8 cellular contexts compared by ENCODE assay signal in genomic region chr4:185573651-185574199, GRCh38. TPM values are rescaled to one million over a fixed set of nuclear protein-coding genes. Genes with fewer than 3 reads are reported as not detected.
DNase-seq lines count a peak whose midpoint lies in the region; ATAC-seq and TF ChIP-seq lines count a peak whose summit lies in the region.

No MANE protein-coding gene starts in this region.

- H3K4me3 ChIP-seq in PC-9, result peak overlapping the region; percentile 34; the same call in 1 of the 2 replicates
- no peak overlapping the region for H3K4me3 ChIP-seq in fibroblast of lung (replicated peaks in 1 of 4; ENCODE audit: control extremely low read depth in 1 of 4, insufficient read depth in 1 of 4, low read depth in 3 of 4, low read length in 4 of 4)
- peak overlapping the region; percentile 17 for H3K4me3 ChIP-seq in parathyroid adenoma (ENCODE audit: low read depth, low read length)
- no peak overlapping the region for H3K4me3 ChIP-seq in colonic mucosa

- H3K9me3 ChIP-seq in PC-9 (ENCODE audit: insufficient read depth, low read depth), result no peaks in the 10 kb centered on the region
- H3K9me3 ChIP-seq in fibroblast of lung (ENCODE audit: control insufficient read depth, insufficient read depth, low read depth, low read length), result no peaks in the 10 kb centered on the region
- no peaks in the 10 kb centered on the region for H3K9me3 ChIP-seq in parathyroid adenoma (ENCODE audit: control insufficient read depth, low read length)
- H3K9me3 ChIP-seq in colonic mucosa, result no peaks in the 10 kb centered on the region

- no peaks in the 10 kb centered on the region for H3K9me2 ChIP-seq in PC-9 (ENCODE audit: insufficient read depth)

- H3K4me1 ChIP-seq in PC-9 (replicated peaks; ENCODE audit: insufficient read depth), result peaks cover 19% of the 10 kb centered on the region
- H3K4me1 ChIP-seq in fibroblast of lung (ENCODE audit: control insufficient read depth, extremely low read depth, insufficient read depth, low read length), result peaks cover 5% of the 10 kb centered on the region
- peaks cover 4% of the 10 kb centered on the region for H3K4me1 ChIP-seq in parathyroid adenoma
- no peaks in the 10 kb centered on the region for H3K4me1 ChIP-seq in colonic mucosa

- H3K9ac ChIP-seq in fibroblast of lung (ENCODE audit: insufficient read depth, low read length), result no peak overlapping the region
- H3K9ac ChIP-seq in parathyroid adenoma, result no peak overlapping the region
- H3K9ac ChIP-seq in colonic mucosa (ENCODE audit: low read depth in 2 of 2, low read length in 2 of 2), result no peak overlapping the region

- peak overlapping the region; percentile 52 for H3K27ac ChIP-seq in PC-9
- peak overlapping the region; percentile 66 for H3K27ac ChIP-seq in fibroblast of lung (ENCODE audit: insufficient read depth, low read length)
- H3K27ac ChIP-seq in parathyroid adenoma, result no peak overlapping the region
- H3K27ac ChIP-seq in colonic mucosa, result no peak overlapping the region

- H3F3A ChIP-seq in PC-9 (ENCODE audit: insufficient read depth, low read depth), result no peaks in the 10 kb centered on the region

- POLR2A ChIA-PET in PC-9 (lab: Charles Lee; ENCODE audit: unreplicated experiment), result interaction anchor here (0.5 to 0.8 kb wide), 4 partner anchors 39 to 361 kb away, joined by 3 to 12 read pairs (median 6); no protein-coding TSS in a partner anchor

- intact Hi-C loops in PC-9 (cut with micrococcal nuclease; ENCODE audit: unreplicated experiment) (loop anchor here (1.0 kb wide), 1 partner anchor 41 kb away; no protein-coding TSS in a partner anchor), colonic mucosa (cut with DNase I) (no loop called here)

- CTCF ChIA-PET in PC-9 (lab: Charles Lee), result interaction anchor here (0.6 kb wide), 1 partner anchor 304 kb away, joined by 3 read pairs; no protein-coding TSS in a partner anchor

- DNase-seq in GM04504 (ENCODE audit: low read depth) (peak; percentile 53), PC-9 (peak; percentile 77 to 84), fibroblast of lung (ENCODE audit: low read depth in 2 of 2) (peak; percentile 66 to 85), GM19238 (ENCODE audit: insufficient read length, low spot score) (no peak), colonic mucosa (no peak)
- DNase-seq in stimulated activated naive CD8-positive, alpha-beta T cell treated with anti-CD3 and anti-CD28 coated beads, Interleukin-15, Interleukin-2, amounts not matched to agents 100 U/mL and 50 U/mL, for 24 hours, result no peak

- no peaks in the 10 kb centered on the region for H3K27me3 ChIP-seq in PC-9 (ENCODE audit: insufficient read depth, low read depth)
- H3K27me3 ChIP-seq in fibroblast of lung (ENCODE audit: control insufficient read depth, insufficient read depth, low read length), result no peaks in the 10 kb centered on the region
- no peaks in the 10 kb centered on the region for H3K27me3 ChIP-seq in parathyroid adenoma (ENCODE audit: control insufficient read depth, insufficient read depth, low read length)
- H3K27me3 ChIP-seq in colonic mucosa, result no peaks in the 10 kb centered on the region

- no TSS peak for BruUV-seq in PC-9 (replicated peaks; lab: Mats Ljungman, UMichigan)

- no peaks in the 10 kb centered on the region for H3K36me3 ChIP-seq in PC-9 (ENCODE audit: low read depth)
- no peaks in the 10 kb centered on the region for H3K36me3 ChIP-seq in fibroblast of lung (ENCODE audit: control insufficient read depth, insufficient read depth, low read length)
- no peaks in the 10 kb centered on the region for H3K36me3 ChIP-seq in parathyroid adenoma (ENCODE audit: control insufficient read depth, insufficient read depth, low read length)
- no peaks in the 10 kb centered on the region for H3K36me3 ChIP-seq in colonic mucosa

- TF ChIP-seq CTCF in PC-9 (conservative IDR thresholded peaks at IDR 0.05), result no peak
- TF ChIP-seq CTCF in fibroblast of lung (conservative IDR thresholded peaks at IDR 0.05 in 1 of 2, IDR thresholded peaks at IDR 0.05 in 1 of 2; ENCODE audit: low read depth in 1 of 2, low read length in 2 of 2), result no peak
- TF ChIP-seq CTCF in parathyroid adenoma (IDR thresholded peaks at IDR 0.05), result no peak
- TF ChIP-seq CTCF in colonic mucosa (IDR thresholded peaks at IDR 0.05), result no peak

- H4K20me1 ChIP-seq in PC-9 (ENCODE audit: insufficient read depth) (no peaks in the 10 kb centered on the region), fibroblast of lung (ENCODE audit: control insufficient read depth, extremely low read depth, insufficient read depth, low read length) (no peaks in the 10 kb centered on the region)

- ATAC-seq in stimulated activated naive CD8-positive, alpha-beta T cell treated with anti-CD3 and anti-CD28 coated beads, Interleukin-15, Interleukin-2, amounts not matched to agents 100 U/mL and 50 U/mL, for 24 hours, result no peak
- no peak for ATAC-seq in GM21423 (IDR thresholded peaks at IDR 0.05; ENCODE audit: unreplicated experiment)

- H3K79me2 ChIP-seq in PC-9 (ENCODE audit: low read depth), result no peaks in the 10 kb centered on the region
- no peaks in the 10 kb centered on the region for H3K79me2 ChIP-seq in fibroblast of lung (ENCODE audit: control insufficient read depth, insufficient read depth, low read length)
- H3K79me2 ChIP-seq in parathyroid adenoma, result no peaks in the 10 kb centered on the region

- peak overlapping the region; percentile 82 for H2AFZ ChIP-seq in PC-9
- H2AFZ ChIP-seq in fibroblast of lung (ENCODE audit: low read length), result peak overlapping the region; percentile 86
- H2AFZ ChIP-seq in parathyroid adenoma, result peak overlapping the region; percentile 77

- H3K4me2 ChIP-seq in PC-9 (peak overlapping the region; percentile 66), fibroblast of lung (ENCODE audit: extremely low read depth, insufficient read depth, low read length) (peak overlapping the region; percentile 54), parathyroid adenoma (ENCODE audit: low read length) (peak overlapping the region; percentile 24)

RNA-seq across cellular contexts. Expression of gene PDLIM3, which starts 38.4 kb away (rescaled TPM):
- total RNA-seq in PC-9 (2021), result 3.3 and 5.6 TPM in 2 replicates
- 20.8 and 50.3 TPM in 2 replicates for total RNA-seq in fibroblast of lung
- 8.7 and 14.2 TPM in 2 replicates for polyA plus RNA-seq in fibroblast of lung
- polyA plus RNA-seq in fibroblast of lung (2012), result 5.5 and 9.6 TPM in 2 replicates
- polyA minus RNA-seq in fibroblast of lung (ENCODE audit: low replicate concordance), result 0.86 and 30.1 TPM in 2 replicates
- total RNA-seq in colonic mucosa, result 10 to 100 TPM in 1 of 2 donors, 1 to 10 TPM in 1; 5.0 to 34.9 TPM

Comparison
In these comparisons a context has a peak if more than half of its experiments do, and no peak if none do; other contexts are left out.
1. DNase-seq: peak in GM04504 (single experiment), PC-9 (2 of 2) and fibroblast of lung (2 of 2); none in GM19238 (single experiment), stimulated activated naive CD8-positive, alpha-beta T cell treated with anti-CD3 and anti-CD28 coated beads, Interleukin-15, Interleukin-2, amounts not matched to agents 100 U/mL and 50 U/mL, for 24 hours (single experiment) and colonic mucosa (single experiment).
2. H3K27ac ChIP-seq: peak in PC-9 (single experiment) and fibroblast of lung (single experiment); none in parathyroid adenoma (single experiment) and colonic mucosa (single experiment).
3. H3K4me3 ChIP-seq: peak in PC-9 (single experiment) and parathyroid adenoma (single experiment); none in fibroblast of lung (0 of 4) and colonic mucosa (single experiment).
4. Peak in every context shown above with its lines, with median percentiles within 50 percentile points of each other: H2AFZ ChIP-seq and H3K4me2 ChIP-seq.